ENCODE assay signal across 20 cellular contexts in the genomic region with DNA sequence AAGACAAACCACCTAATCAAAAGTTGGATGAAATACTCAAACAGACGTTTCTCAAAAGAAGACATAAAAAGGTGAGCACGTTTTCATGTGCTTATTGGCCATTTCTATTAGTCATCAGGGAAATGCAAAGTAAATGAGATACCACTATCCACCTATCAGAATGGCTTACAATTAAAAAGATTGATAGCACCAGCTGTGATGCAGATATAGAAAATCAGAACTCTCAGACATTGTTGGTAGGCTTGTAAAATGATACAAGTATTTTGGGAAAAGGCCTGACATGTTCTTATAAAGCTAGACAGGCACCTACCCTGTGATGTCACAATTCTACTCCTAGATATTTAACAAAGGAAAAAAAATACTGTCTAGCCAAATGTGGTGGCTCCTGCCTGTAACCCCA.
"Had no signal": no experiment of that assay in that cellular context is flagged by ENCODE, and none has a peak within 500 bp of the region (broad histone marks: within the 10 kb centered on the region; RNA-seq: fewer than 3 reads in every experiment).

No MANE protein-coding gene starts in this region.

- H3K4me3 ChIP-seq: heart left ventricle, left lung, mucosa of descending colon, prostate gland, thoracic aorta, tibial nerve, upper lobe of left lung, vagina had no signal

- H3K4me1 ChIP-seq: heart left ventricle, left lung, prostate gland, tibial nerve, upper lobe of left lung, vagina had no signal

- DNase-seq: cortex of kidney; effector memory CD8-positive, alpha-beta T cell; heart left ventricle; hippocampal formation; left cardiac atrium; left lung; mucosa of descending colon; naive thymus-derived CD8-positive, alpha-beta T cell; nephron progenitor cell; nucleus accumbens; right cardiac atrium; small intestine; stimulated activated CD4-positive, alpha-beta T cell treated with anti-CD3 and anti-CD28 coated beads, Interleukin-15, amount 100 ng/mL, for 24 hours; stimulated activated CD4-positive, alpha-beta T cell treated with anti-CD3 and anti-CD28 coated beads, Interleukin-2, amount 100 ng/mL, for 48 hours; stimulated activated naive B cell treated with anti-CD40 and anti-IgM and Interleukin-4, amounts not matched to agents 10 μg/mL and 1 μg/mL and 100 μg/mL, for 72 hours; upper lobe of left lung had no signal

- H3K27ac ChIP-seq: heart left ventricle, left lung, prostate gland, thoracic aorta, tibial nerve, upper lobe of left lung, vagina had no signal

- H3K36me3 ChIP-seq: heart left ventricle, left lung, prostate gland, thoracic aorta, tibial nerve, upper lobe of left lung, vagina had no signal

- H3K9me3 ChIP-seq: heart left ventricle, left lung, mucosa of descending colon, prostate gland, thoracic aorta, tibial nerve, upper lobe of left lung, vagina had no signal

- H3K27me3 ChIP-seq: heart left ventricle, left lung, tibial nerve, upper lobe of left lung, vagina had no signal
